15 cellular contexts compared by ENCODE assay signal in genomic region chr11:67368621-67369020, GRCh38. TPM values are rescaled to one million over a fixed set of nuclear protein-coding genes. Genes with fewer than 3 reads are reported as not detected.
A peak's percentile ranks its signal among the peaks of the same experiment; 100 is the strongest.
DNase-seq lines count a peak whose midpoint lies in the region; ATAC-seq, FAIRE-seq and TF ChIP-seq lines count a peak whose summit lies in the region.
"Had no signal": no experiment of that assay in that cellular context is flagged by ENCODE, and none has a peak within 500 bp of the region (broad histone marks: within the 10 kb centered on the region; RNA-seq: fewer than 3 reads in every experiment).

No MANE protein-coding gene starts in this region.

- peaks cover 7% of the 10 kb centered on the region for H3K36me3 Mint-ChIP-seq in CD4-positive, CD25-positive, alpha-beta regulatory T cell
- no peaks in the 10 kb centered on the region for H3K36me3 Mint-ChIP-seq in activated T-cell treated with anti-CD3 and anti-CD28 coated beads, Interleukin-2, amount 50 U/mL, for 72 hours (ENCODE audit: insufficient read depth in 2 of 2)

- no peak for DNase-seq in CD4-positive, CD25-positive, alpha-beta regulatory T cell
- DNase-seq in GM19239 (ENCODE audit: insufficient read length, low spot score) (no peak), osteoblast (ENCODE audit: insufficient read length, low spot score, missing footprints) (peak; percentile 90), adrenal gland (no peak), kidney (no peak)
- peak; percentile 42 to 61 for DNase-seq in activated T-cell treated with anti-CD3 and anti-CD28 coated beads, Interleukin-2, amount 50 U/mL, for 72 hours
- DNase-seq: esophagus squamous epithelium, NCI-H1105, pancreas had no signal

- TF ChIP-seq CTCF in osteoblast (IDR thresholded peaks at IDR 0.05; ENCODE audit: extremely low read depth, low read depth, low read length) (no peak), adrenal gland (IDR thresholded peaks at IDR 0.05) (no peak), kidney (IDR thresholded peaks at IDR 0.05; ENCODE audit: borderline replicate concordance, extremely low read depth, insufficient read depth) (no peak)

- no peak for TF ChIP-seq POLR2A in adrenal gland (IDR thresholded peaks at IDR 0.05)

- peaks cover 0 to 1% (median 0%) of the 10 kb centered on the region in 7 donors for H3K9me3 Mint-ChIP-seq in CD4-positive, CD25-positive, alpha-beta regulatory T cell
- H3K9me3 Mint-ChIP-seq in activated T-cell treated with anti-CD3 and anti-CD28 coated beads, Interleukin-2, amount 50 U/mL, for 72 hours: no peaks in the 10 kb centered on the region
- H3K9me3 Mint-ChIP-seq: T-helper 1 cell treated with Interleukin-12 subunit alpha and Interleukin-12 subunit beta and Interleukin-4 antibody, amounts not matched to agents 30 μg/mL and 1 μg/mL, for 36 hours had no signal

- H4K20me1 ChIP-seq in osteoblast (ENCODE audit: insufficient read depth, low read length): peaks cover 73% of the 10 kb centered on the region

- H3K27ac ChIP-seq in CD4-positive, CD25-positive, alpha-beta regulatory T cell (ENCODE audit: insufficient read depth, low read length, poor library complexity, severe bottlenecking): no peak overlapping the region
- peak overlapping the region; percentile 66 for H3K27ac ChIP-seq in osteoblast (ENCODE audit: low read depth, low read length)
- H3K27ac ChIP-seq in adrenal gland: no peak overlapping the region
- no peak overlapping the region for H3K27ac ChIP-seq in kidney (ENCODE audit: low read depth in 2 of 2, low read length in 2 of 2)
- H3K27ac ChIP-seq: C4-2B, pancreas had no signal

- H3K4me3 ChIP-seq in CD4-positive, CD25-positive, alpha-beta regulatory T cell (ENCODE audit: low read depth, low read length): no peak overlapping the region
- H3K4me3 ChIP-seq in osteoblast (ENCODE audit: insufficient read depth, low read length): no peak overlapping the region
- no peak overlapping the region for H3K4me3 ChIP-seq in adrenal gland
- no peak overlapping the region for H3K4me3 ChIP-seq in kidney (ENCODE audit: low read length in 2 of 2)
- H3K4me3 ChIP-seq: esophagus squamous epithelium, lung, pancreas had no signal

- ATAC-seq in CD4-positive, CD25-positive, alpha-beta regulatory T cell (ENCODE audit: low read depth in 2 of 2): no peak
- ATAC-seq in activated T-cell treated with anti-CD3 and anti-CD28 coated beads, Interleukin-2, amount 50 U/mL, for 72 hours (replicated peaks in 1 of 2): peak; percentile 64 to 68
- ATAC-seq in HG03097 (IDR thresholded peaks at IDR 0.05; ENCODE audit: low FRiP score, unreplicated experiment) (no peak), HG03025 (IDR thresholded peaks at IDR 0.05; ENCODE audit: low FRiP score, unreplicated experiment) (no peak)
- ATAC-seq: pancreas had no signal

- H3K4me2 ChIP-seq in osteoblast (ENCODE audit: insufficient read depth, low read length): peak overlapping the region; percentile 16

- peaks cover 33% of the 10 kb centered on the region for H3K4me1 ChIP-seq in CD4-positive, CD25-positive, alpha-beta regulatory T cell (ENCODE audit: control insufficient read depth, insufficient read depth, low read length, poor library complexity, severe bottlenecking)
- H3K4me1 ChIP-seq in osteoblast (ENCODE audit: insufficient read depth, low read length) (peaks cover 59% of the 10 kb centered on the region), adrenal gland (replicated peaks in 1 of 2) (peaks cover 6 to 16% of the 10 kb centered on the region in 2 donors), kidney (ENCODE audit: control insufficient read depth in 1 of 2, insufficient read depth in 1 of 2, low read depth in 1 of 2, low read length in 2 of 2) (peaks cover 17 to 32% of the 10 kb centered on the region in 2 donors)

- H3K27me3 ChIP-seq in CD4-positive, CD25-positive, alpha-beta regulatory T cell (ENCODE audit: control insufficient read depth, insufficient read depth, low read length): no peaks in the 10 kb centered on the region
- H3K27me3 ChIP-seq in osteoblast (ENCODE audit: insufficient read depth, low read length) (no peaks in the 10 kb centered on the region), adrenal gland (no peaks in the 10 kb centered on the region)
- H3K27me3 ChIP-seq: esophagus squamous epithelium, pancreas had no signal

- peaks cover 90% of the 10 kb centered on the region for H3K79me2 ChIP-seq in osteoblast (ENCODE audit: insufficient read depth, low read length)

- H2AFZ ChIP-seq in osteoblast (ENCODE audit: low read length): no peak overlapping the region

- peaks cover 5 to 66% (median 40%) of the 10 kb centered on the region in 4 donors for H3K4me1 Mint-ChIP-seq in CD4-positive, CD25-positive, alpha-beta regulatory T cell
- H3K4me1 Mint-ChIP-seq in activated T-cell treated with anti-CD3 and anti-CD28 coated beads, Interleukin-2, amount 50 U/mL, for 72 hours (ENCODE audit: low read depth): peaks cover 45% of the 10 kb centered on the region

- H3K9me3 ChIP-seq in CD4-positive, CD25-positive, alpha-beta regulatory T cell (ENCODE audit: control insufficient read depth in 2 of 2, low read length in 2 of 2): no peaks in the 10 kb centered on the region
- H3K9me3 ChIP-seq in osteoblast (ENCODE audit: low read depth, low read length): no peaks in the 10 kb centered on the region
- no peaks in the 10 kb centered on the region for H3K9me3 ChIP-seq in adrenal gland (replicated peaks in 1 of 3)
- no peaks in the 10 kb centered on the region for H3K9me3 ChIP-seq in kidney (ENCODE audit: control insufficient read depth in 1 of 2, low read length in 2 of 2)
- H3K9me3 ChIP-seq: esophagus squamous epithelium, pancreas had no signal

- H3K27me3 Mint-ChIP-seq in CD4-positive, CD25-positive, alpha-beta regulatory T cell: peaks cover 34% of the 10 kb centered on the region
- H3K27me3 Mint-ChIP-seq in activated T-cell treated with anti-CD3 and anti-CD28 coated beads, Interleukin-2, amount 50 U/mL, for 72 hours (ENCODE audit: low read depth): peaks cover 46% of the 10 kb centered on the region

- intact Hi-C loops in adrenal gland (cut with DNase I) (no loop called here), kidney (cut with DNase I) (no loop called here)

- H3K27ac Mint-ChIP-seq in CD4-positive, CD25-positive, alpha-beta regulatory T cell: peak overlapping the region in 2 of 3 donors; percentile 24 to 38
- peak overlapping the region; percentile 44 for H3K27ac Mint-ChIP-seq in activated T-cell treated with anti-CD3 and anti-CD28 coated beads, Interleukin-2, amount 50 U/mL, for 72 hours
- H3K27ac Mint-ChIP-seq: T-helper 1 cell treated with Interleukin-12 subunit alpha and Interleukin-12 subunit beta and Interleukin-4 antibody, amounts not matched to agents 30 μg/mL and 1 μg/mL, for 36 hours had no signal

- no peaks in the 10 kb centered on the region for H3K36me3 ChIP-seq in CD4-positive, CD25-positive, alpha-beta regulatory T cell (ENCODE audit: control insufficient read depth, insufficient read depth, low read length)
- H3K36me3 ChIP-seq in osteoblast (ENCODE audit: insufficient read depth, low read length) (peaks cover 24% of the 10 kb centered on the region), adrenal gland (replicated peaks in 1 of 2) (no peaks in the 10 kb centered on the region), kidney (ENCODE audit: control insufficient read depth in 1 of 2, insufficient read depth in 2 of 2, low read length in 2 of 2) (peaks cover 0 to 3% of the 10 kb centered on the region in 2 donors)
- H3K36me3 ChIP-seq: pancreas had no signal

- H3K4me3 Mint-ChIP-seq in CD4-positive, CD25-positive, alpha-beta regulatory T cell: peak overlapping the region in 2 of 4 donors; percentile 29 to 47
- H3K4me3 Mint-ChIP-seq in activated T-cell treated with anti-CD3 and anti-CD28 coated beads, Interleukin-2, amount 50 U/mL, for 72 hours: peak overlapping the region in 1 of 2 donors; percentile 20
- H3K4me3 Mint-ChIP-seq: T-helper 1 cell treated with Interleukin-12 subunit alpha and Interleukin-12 subunit beta and Interleukin-4 antibody, amounts not matched to agents 30 μg/mL and 1 μg/mL, for 36 hours had no signal

- H3K9ac ChIP-seq in kidney (ENCODE audit: low read length in 2 of 2): no peak overlapping the region

- FAIRE-seq in GM19239 (lab: Jason Lieb, UNC): peak; percentile 94
- no peak for FAIRE-seq in kidney (lab: Jason Lieb, UNC)
- FAIRE-seq: pancreas had no signal

- WGBS in adrenal gland, 4 donors: 90 to 97% (median 95%) methylated on average over 3 of the region's 3 CpGs

RNA-seq across cellular contexts. Expression of gene CLCF1, which starts 4.8 kb away (rescaled TPM):
- 3.0 TPM for total RNA-seq in CD4-positive, CD25-positive, alpha-beta regulatory T cell
- polyA plus RNA-seq in CD4-positive, CD25-positive, alpha-beta regulatory T cell: 1 to 10 TPM in 1 of 4 donors, under 1 TPM in 3; 0.10 to 1.3 (median 0.40) TPM
- total RNA-seq in activated T-cell treated with anti-CD3 and anti-CD28 coated beads, Interleukin-2, amount 50 U/mL, for 72 hours: under 1 TPM; 0.22 to 0.93 TPM
- total RNA-seq in osteoblast (6.2 and 6.9 TPM in 2 replicates), adrenal gland (10 to 100 TPM in 1 of 8 donors, 1 to 10 TPM in 5, under 1 TPM in 2; 0.69 to 11.7 (median 3.1) TPM), kidney (15.8 TPM)
- polyA plus RNA-seq in adrenal gland (10 to 100 TPM in 1 of 3 donors, 1 to 10 TPM in 2; 2.8 to 16.1 (median 5.6) TPM), kidney (ENCODE audit: insufficient read depth, low read depth, low replicate concordance) (5.7 TPM)

RNA-seq across cellular contexts. Expression of gene POLD4, which starts 15.3 kb away (rescaled TPM):
- 60.6 TPM for total RNA-seq in CD4-positive, CD25-positive, alpha-beta regulatory T cell
- 100 to 1,000 TPM; 103 to 127 (median 118) TPM for polyA plus RNA-seq in CD4-positive, CD25-positive, alpha-beta regulatory T cell
- total RNA-seq in activated T-cell treated with anti-CD3 and anti-CD28 coated beads, Interleukin-2, amount 50 U/mL, for 72 hours: 10 to 100 TPM; 68.5 to 74.1 TPM
- total RNA-seq in osteoblast: 43.3 and 59.4 TPM in 2 replicates
- 100 to 1,000 TPM in 4 of 8 donors, 10 to 100 TPM in 4; 60.5 to 166 (median 95.6) TPM for total RNA-seq in adrenal gland
- 100 to 1,000 TPM in 2 of 3 donors, 10 to 100 TPM in 1; 13.0 to 130 (median 110) TPM for polyA plus RNA-seq in adrenal gland
- total RNA-seq in kidney: 54.4 TPM
- polyA plus RNA-seq in kidney (ENCODE audit: insufficient read depth, low read depth, low replicate concordance): 174 TPM

RNA-seq across cellular contexts. Expression of gene RAD9A, which starts 23.2 kb away (rescaled TPM):
- total RNA-seq in CD4-positive, CD25-positive, alpha-beta regulatory T cell: 27.5 TPM
- polyA plus RNA-seq in CD4-positive, CD25-positive, alpha-beta regulatory T cell: 1 to 10 TPM; 3.5 to 6.7 (median 6.4) TPM
- total RNA-seq in activated T-cell treated with anti-CD3 and anti-CD28 coated beads, Interleukin-2, amount 50 U/mL, for 72 hours: 10 to 100 TPM; 36.7 to 41.2 TPM
- total RNA-seq in osteoblast (7.6 and 10.3 TPM in 2 replicates), adrenal gland (10 to 100 TPM in 7 of 8 donors, 1 to 10 TPM in 1; 9.1 to 29.0 (median 15.0) TPM), kidney (17.8 TPM)
- polyA plus RNA-seq in adrenal gland (10 to 100 TPM in 2 of 3 donors, 1 to 10 TPM in 1; 5.4 to 57.7 (median 36.2) TPM), kidney (ENCODE audit: insufficient read depth, low read depth, low replicate concordance) (16.4 TPM)

RNA-seq across cellular contexts. Expression of gene PPP1CA, which starts 33.0 kb away (rescaled TPM):
- 160 TPM for total RNA-seq in CD4-positive, CD25-positive, alpha-beta regulatory T cell
- polyA plus RNA-seq in CD4-positive, CD25-positive, alpha-beta regulatory T cell: 100 to 1,000 TPM; 547 to 762 (median 622) TPM
- 100 to 1,000 TPM; 211 to 244 TPM for total RNA-seq in activated T-cell treated with anti-CD3 and anti-CD28 coated beads, Interleukin-2, amount 50 U/mL, for 72 hours
- total RNA-seq in osteoblast (161 and 169 TPM in 2 replicates), adrenal gland (100 to 1,000 TPM; 126 to 289 (median 161) TPM), kidney (155 TPM)
- polyA plus RNA-seq in adrenal gland (100 to 1,000 TPM; 105 to 140 (median 116) TPM), kidney (ENCODE audit: insufficient read depth, low read depth, low replicate concordance) (210 TPM)

RNA-seq across cellular contexts. Expression of gene TBC1D10C, which starts 35.3 kb away (rescaled TPM):
- total RNA-seq in CD4-positive, CD25-positive, alpha-beta regulatory T cell: 312 TPM
- polyA plus RNA-seq in CD4-positive, CD25-positive, alpha-beta regulatory T cell: 100 to 1,000 TPM; 328 to 504 (median 378) TPM
- 100 to 1,000 TPM in 1 of 2 donors, 10 to 100 TPM in 1; 93.3 to 120 TPM for total RNA-seq in activated T-cell treated with anti-CD3 and anti-CD28 coated beads, Interleukin-2, amount 50 U/mL, for 72 hours
- total RNA-seq in osteoblast (not detected in 2 replicates), adrenal gland (1 to 10 TPM in 6 of 8 donors, under 1 TPM in 1, not detected in 1; 0.49 to 9.1 (median 3.7) TPM), kidney (13.9 TPM)
- polyA plus RNA-seq in adrenal gland (10 to 100 TPM in 1 of 3 donors, 1 to 10 TPM in 1, under 1 TPM in 1; 0.35 to 16.5 (median 4.6) TPM), kidney (ENCODE audit: insufficient read depth, low read depth, low replicate concordance) (1.7 TPM)
- total RNA-seq: NCI-H460 had no signal

Comparison
In these comparisons a context has a peak if more than half of its experiments do, and no peak if none do; other contexts are left out.
1. ATAC-seq: peak in activated T-cell treated with anti-CD3 and anti-CD28 coated beads, Interleukin-2, amount 50 U/mL, for 72 hours (2 of 2); none in CD4-positive, CD25-positive, alpha-beta regulatory T cell (0 of 2), HG03097 (single experiment) and HG03025 (single experiment).
2. DNase-seq: peak in activated T-cell treated with anti-CD3 and anti-CD28 coated beads, Interleukin-2, amount 50 U/mL, for 72 hours (2 of 2) and osteoblast (single experiment); none in CD4-positive, CD25-positive, alpha-beta regulatory T cell (0 of 3), GM19239 (single experiment), adrenal gland (0 of 7) and kidney (single experiment).